ENCODE assay signal across 20 cellular contexts in genomic region chr22:37480387-37481346, GRCh38. TPM values are rescaled to one million over a fixed set of nuclear protein-coding genes. Genes with fewer than 3 reads are reported as not detected.
DNase-seq lines count a peak whose midpoint lies in the region; ATAC-seq and TF ChIP-seq lines count a peak whose summit lies in the region.
"Had no signal": no experiment of that assay in that cellular context is flagged by ENCODE, and none has a peak within 500 bp of the region (broad histone marks: within the 10 kb centered on the region; RNA-seq: fewer than 3 reads in every experiment).

No MANE protein-coding gene starts in this region.

- intact Hi-C loops in sigmoid colon (cut with DNase I) = no loop called here

- H3K4me3 ChIP-seq in WERI-Rb-1 (ENCODE audit: low read depth, low read length) = no peak overlapping the region
- H3K4me3 ChIP-seq in sigmoid colon = no peak overlapping the region
- H3K4me3 ChIP-seq: mucosa of descending colon had no signal

- H3K27ac ChIP-seq in WERI-Rb-1 = peak overlapping the region; percentile 1
- no peak overlapping the region for H3K27ac ChIP-seq in sigmoid colon

- H3K27me3 ChIP-seq in WERI-Rb-1 (ENCODE audit: insufficient read depth, low read depth, severe bottlenecking) = no peaks in the 10 kb centered on the region
- H3K27me3 ChIP-seq in sigmoid colon = peaks cover 3 to 83% (median 26%) of the 10 kb centered on the region in 3 donors

- no peak overlapping the region for H3K4me3 Mint-ChIP-seq in activated naive CD4-positive, alpha-beta T cell treated with anti-CD3 and anti-CD28 coated beads, Interleukin-2, amount 50 U/mL, for 24 hours
- H3K4me3 Mint-ChIP-seq in effector memory CD8-positive, alpha-beta T cell = no peak overlapping the region
- no peak overlapping the region for H3K4me3 Mint-ChIP-seq in stimulated activated naive B cell treated with anti-CD40 and anti-IgM and Interleukin-4, amounts not matched to agents 10 μg/mL and 1 μg/mL and 100 μg/mL, for 72 hours
- H3K4me3 Mint-ChIP-seq: H9, WTC11 had no signal

- no peak for ATAC-seq in effector memory CD8-positive, alpha-beta T cell (replicated peaks)
- no peak for ATAC-seq in stimulated activated naive B cell treated with anti-CD40 and anti-IgM and Interleukin-4, amounts not matched to agents 10 μg/mL and 1 μg/mL and 100 μg/mL, for 72 hours (replicated peaks)
- ATAC-seq in HG03378 (IDR thresholded peaks at IDR 0.05; ENCODE audit: unreplicated experiment) = no peak
- ATAC-seq in HG02642 (IDR thresholded peaks at IDR 0.05; ENCODE audit: poor library complexity, unreplicated experiment) = no peak
- ATAC-seq: esophagus mucosa, left lobe of liver, mucosa of descending colon, right cardiac atrium, WTC11 had no signal

- peak overlapping the region; percentile 68 for H3K27ac Mint-ChIP-seq in activated naive CD4-positive, alpha-beta T cell treated with anti-CD3 and anti-CD28 coated beads, Interleukin-2, amount 50 U/mL, for 24 hours
- H3K27ac Mint-ChIP-seq in effector memory CD8-positive, alpha-beta T cell = peak overlapping the region; percentile 0 to 97
- H3K27ac Mint-ChIP-seq in stimulated activated naive B cell treated with anti-CD40 and anti-IgM and Interleukin-4, amounts not matched to agents 10 μg/mL and 1 μg/mL and 100 μg/mL, for 72 hours = peak overlapping the region; percentile 1
- H3K27ac Mint-ChIP-seq: WTC11 had no signal

- WGBS in sigmoid colon, 2 donors = 78 to 90% methylated on average over 17 of the region's 17 CpGs

- no peaks in the 10 kb centered on the region for H3K9me3 Mint-ChIP-seq in activated naive CD4-positive, alpha-beta T cell treated with anti-CD3 and anti-CD28 coated beads, Interleukin-2, amount 50 U/mL, for 24 hours
- H3K9me3 Mint-ChIP-seq in effector memory CD8-positive, alpha-beta T cell = no peaks in the 10 kb centered on the region
- H3K9me3 Mint-ChIP-seq in stimulated activated naive B cell treated with anti-CD40 and anti-IgM and Interleukin-4, amounts not matched to agents 10 μg/mL and 1 μg/mL and 100 μg/mL, for 72 hours = no peaks in the 10 kb centered on the region
- H3K9me3 Mint-ChIP-seq: H9, WTC11 had no signal

- H3K9me3 ChIP-seq in WERI-Rb-1 (ENCODE audit: severe bottlenecking) (no peaks in the 10 kb centered on the region), sigmoid colon (no peaks in the 10 kb centered on the region)
- H3K9me3 ChIP-seq: mucosa of descending colon had no signal

- no peaks in the 10 kb centered on the region for H3K27me3 Mint-ChIP-seq in activated naive CD4-positive, alpha-beta T cell treated with anti-CD3 and anti-CD28 coated beads, Interleukin-2, amount 50 U/mL, for 24 hours
- H3K27me3 Mint-ChIP-seq in effector memory CD8-positive, alpha-beta T cell = no peaks in the 10 kb centered on the region
- H3K27me3 Mint-ChIP-seq in stimulated activated naive B cell treated with anti-CD40 and anti-IgM and Interleukin-4, amounts not matched to agents 10 μg/mL and 1 μg/mL and 100 μg/mL, for 72 hours = no peaks in the 10 kb centered on the region

- TF ChIP-seq POLR2A in sigmoid colon (IDR thresholded peaks at IDR 0.05) = no peak

- TF ChIP-seq CTCF in WERI-Rb-1 (IDR thresholded peaks at IDR 0.05; ENCODE audit: low read depth, low read length) = no peak
- TF ChIP-seq CTCF in sigmoid colon (IDR thresholded peaks at IDR 0.05) = no peak

- H3K4me1 ChIP-seq in sigmoid colon = no peaks in the 10 kb centered on the region

- H3K36me3 ChIP-seq in WERI-Rb-1 (peaks cover 63% of the 10 kb centered on the region), sigmoid colon (no peaks in the 10 kb centered on the region)

- H3K36me3 Mint-ChIP-seq in activated naive CD4-positive, alpha-beta T cell treated with anti-CD3 and anti-CD28 coated beads, Interleukin-2, amount 50 U/mL, for 24 hours = peaks cover 9% of the 10 kb centered on the region
- H3K36me3 Mint-ChIP-seq in effector memory CD8-positive, alpha-beta T cell (ENCODE audit: insufficient read depth) = peaks cover 43% of the 10 kb centered on the region
- H3K36me3 Mint-ChIP-seq in stimulated activated naive B cell treated with anti-CD40 and anti-IgM and Interleukin-4, amounts not matched to agents 10 μg/mL and 1 μg/mL and 100 μg/mL, for 72 hours = peaks cover 30 to 66% of the 10 kb centered on the region in 2 donors
- H3K36me3 Mint-ChIP-seq: WTC11 had no signal

- DNase-seq in activated naive CD4-positive, alpha-beta T cell (lab: John Stamatoyannopoulos, UW) = no peak
- DNase-seq in WERI-Rb-1 = no peak
- DNase-seq in effector memory CD8-positive, alpha-beta T cell = no peak
- DNase-seq in stimulated activated naive B cell treated with anti-CD40 and anti-IgM and Interleukin-4, amounts not matched to agents 10 μg/mL and 1 μg/mL and 100 μg/mL, for 72 hours = no peak
- DNase-seq in sigmoid colon = no peak
- DNase-seq: COR-L47, H9, KBM-7, mucosa of descending colon, NCI-H2029, nucleus accumbens had no signal

- H3K4me1 Mint-ChIP-seq in activated naive CD4-positive, alpha-beta T cell treated with anti-CD3 and anti-CD28 coated beads, Interleukin-2, amount 50 U/mL, for 24 hours = peaks cover 31% of the 10 kb centered on the region
- peaks cover 42 to 43% of the 10 kb centered on the region in 2 donors for H3K4me1 Mint-ChIP-seq in effector memory CD8-positive, alpha-beta T cell (ENCODE audit: low read depth in 2 of 2)
- H3K4me1 Mint-ChIP-seq in stimulated activated naive B cell treated with anti-CD40 and anti-IgM and Interleukin-4, amounts not matched to agents 10 μg/mL and 1 μg/mL and 100 μg/mL, for 72 hours = peaks cover 25 to 31% of the 10 kb centered on the region in 2 donors

- TF ChIP-seq EP300 in sigmoid colon (IDR thresholded peaks at IDR 0.05) = no peak

RNA-seq across cellular contexts. Expression of gene MFNG, which starts 5.5 kb away (rescaled TPM):
- 10 to 100 TPM in 3 of 4 donors, 1 to 10 TPM in 1; 8.0 to 15.3 (median 11.4) TPM for total RNA-seq in sigmoid colon
- polyA plus RNA-seq in sigmoid colon = 10 to 100 TPM in 2 of 3 donors, 1 to 10 TPM in 1; 9.9 to 33.9 (median 10.8) TPM
- total RNA-seq: NCI-H460 had no signal

RNA-seq across cellular contexts. Expression of gene CARD10, which starts 38.5 kb away (rescaled TPM):
- total RNA-seq in sigmoid colon = 1 to 10 TPM; 2.8 to 8.6 (median 3.5) TPM
- polyA plus RNA-seq in sigmoid colon = 10 to 100 TPM; 31.8 to 41.0 (median 37.7) TPM
- total RNA-seq: T-helper 1 cell treated with Interleukin-12 subunit alpha and Interleukin-12 subunit beta and Interleukin-4 antibody, amounts not matched to agents 30 ng/mL and 1 ng/mL, for 36 hours had no signal

RNA-seq across cellular contexts. Expression of gene ELFN2, which starts 53.4 kb away (rescaled TPM):
- under 1 TPM in 3 of 4 donors, not detected in 1; under 0.01 to 0.55 (median under 0.01) TPM for total RNA-seq in sigmoid colon
- polyA plus RNA-seq in sigmoid colon = under 1 TPM in 1 of 3 donors, not detected in 2; 0.31 TPM
- total RNA-seq: esophagus mucosa had no signal

Comparison
In these comparisons a context has a peak if more than half of its experiments do, and no peak if none do; other contexts are left out.
1. H3K27ac Mint-ChIP-seq: peak in every context shown above with its lines; median percentile 68 in activated naive CD4-positive, alpha-beta T cell treated with anti-CD3 and anti-CD28 coated beads, Interleukin-2, amount 50 U/mL, for 24 hours; 48 in effector memory CD8-positive, alpha-beta T cell; 1 in stimulated activated naive B cell treated with anti-CD40 and anti-IgM and Interleukin-4, amounts not matched to agents 10 μg/mL and 1 μg/mL and 100 μg/mL, for 72 hours.